Comparison of ENCODE assay signal across 9 cellular contexts in genomic region chr3:45597166-45597565, GRCh38. TPM values are rescaled to one million over a fixed set of nuclear protein-coding genes. Genes with fewer than 3 reads are reported as not detected.
DNase-seq lines count a peak whose midpoint lies in the region; ATAC-seq and TF ChIP-seq lines count a peak whose summit lies in the region.
"Had no signal": no experiment of that assay in that cellular context is flagged by ENCODE, and none has a peak within 500 bp of the region (broad histone marks: within the 10 kb centered on the region; RNA-seq: fewer than 3 reads in every experiment).

No MANE protein-coding gene starts in this region.

- H3K27me3 Mint-ChIP-seq in Caco-2 (ENCODE audit: insufficient read depth, unreplicated experiment) (no peaks in the 10 kb centered on the region), endothelial cell (ENCODE audit: unreplicated experiment) (peaks cover 12% of the 10 kb centered on the region)

- H3K36me3 Mint-ChIP-seq in Caco-2 (ENCODE audit: insufficient read depth, unreplicated experiment) (peaks cover 20% of the 10 kb centered on the region), endothelial cell (ENCODE audit: low read depth, unreplicated experiment) (peaks cover 21% of the 10 kb centered on the region)

- no peaks in the 10 kb centered on the region for H3K27me3 ChIP-seq in Caco-2 (replicated peaks; ENCODE audit: control insufficient read depth, insufficient read depth, low read length)
- H3K27me3 ChIP-seq in sigmoid colon: no peaks in the 10 kb centered on the region

- no peak overlapping the region for H3K4me3 ChIP-seq in Caco-2 (ENCODE audit: low read depth, low read length)
- H3K4me3 ChIP-seq in sigmoid colon: peak overlapping the region in 3 of 4 donors; percentile 15 to 75 (median 68)

- POLR2A ChIA-PET in Caco-2 (lab: Charles Lee): no interaction called here

- BruUV-seq in Caco-2 (replicated peaks; lab: Mats Ljungman, UMichigan): no TSS peak

- H3K4me3 Mint-ChIP-seq in Caco-2 (ENCODE audit: unreplicated experiment) (peak overlapping the region; percentile 83), endothelial cell (ENCODE audit: unreplicated experiment) (peak overlapping the region; percentile 87)

- ATAC-seq in GM18517 (IDR thresholded peaks at IDR 0.05; ENCODE audit: unreplicated experiment): no peak
- no peak for ATAC-seq in GM19351 (IDR thresholded peaks at IDR 0.05; ENCODE audit: unreplicated experiment)
- no peak for ATAC-seq in GM18498 (IDR thresholded peaks at IDR 0.05; ENCODE audit: unreplicated experiment)

- H3K4me1 Mint-ChIP-seq in Caco-2 (ENCODE audit: low read depth, unreplicated experiment) (peaks cover 17% of the 10 kb centered on the region), endothelial cell (ENCODE audit: unreplicated experiment) (peaks cover 55% of the 10 kb centered on the region)

- peaks cover 1% of the 10 kb centered on the region for H3K36me3 ChIP-seq in Caco-2 (ENCODE audit: control insufficient read depth, insufficient read depth, low read length)
- no peaks in the 10 kb centered on the region for H3K36me3 ChIP-seq in sigmoid colon

- 23 to 24% methylated on average over 4 of the region's 4 CpGs for whole genome bisulfite sequencing in sigmoid colon, 2 donors

- no peak for TF ChIP-seq POLR2A in sigmoid colon (IDR thresholded peaks at IDR 0.05)

- CTCF ChIA-PET in Caco-2 (lab: Charles Lee): interaction anchor here (1.7 kb wide), 1 partner anchor 63 kb away, joined by 5 read pairs; no protein-coding TSS in a partner anchor

- peaks cover 19% of the 10 kb centered on the region for H3K4me1 ChIP-seq in Caco-2
- peaks cover 0 to 74% (median 65%) of the 10 kb centered on the region in 4 donors for H3K4me1 ChIP-seq in sigmoid colon

- no peaks in the 10 kb centered on the region for H3K9me3 Mint-ChIP-seq in Caco-2 (ENCODE audit: unreplicated experiment)
- H3K9me3 Mint-ChIP-seq in endothelial cell (ENCODE audit: unreplicated experiment): no peaks in the 10 kb centered on the region

- H3K9me3 ChIP-seq in Caco-2 (no peaks in the 10 kb centered on the region), sigmoid colon (no peaks in the 10 kb centered on the region)

- no peak for TF ChIP-seq CTCF in Caco-2 (IDR thresholded peaks at IDR 0.05; ENCODE audit: insufficient read depth in 1 of 2, low read depth in 1 of 2, low read length in 1 of 2, severe bottlenecking in 1 of 2, unreplicated experiment in 1 of 2)
- TF ChIP-seq CTCF in endothelial cell (IDR thresholded peaks at IDR 0.05; ENCODE audit: unreplicated experiment): no peak
- no peak for TF ChIP-seq CTCF in sigmoid colon (IDR thresholded peaks at IDR 0.05)

- peak overlapping the region; percentile 8 to 88 (median 40) for H3K27ac ChIP-seq in sigmoid colon

- H3K27ac Mint-ChIP-seq in Caco-2 (ENCODE audit: unreplicated experiment): no peak overlapping the region
- H3K27ac Mint-ChIP-seq in endothelial cell (ENCODE audit: unreplicated experiment): no peak overlapping the region

- TF ChIP-seq EP300 in sigmoid colon (IDR thresholded peaks at IDR 0.05): no peak

- intact Hi-C loops in Caco-2 (cut with micrococcal nuclease; ENCODE audit: unreplicated experiment) (no loop called here), sigmoid colon (cut with DNase I) (no loop called here)

- DNase-seq in Caco-2 (no peak), RPMI8226 (peak; percentile 45), endothelial cell (ENCODE audit: low spot score) (no peak), sigmoid colon (no peak), NCI-H446 (lab: John Stamatoyannopoulos, UW) (no peak)
- DNase-seq: anterior cingulate cortex had no signal

RNA-seq across cellular contexts. Expression of gene LIMD1, which starts 2.6 kb away (rescaled TPM):
- total RNA-seq in Caco-2 (2022): 28.4 and 31.3 TPM in 2 replicates
- 56.1 TPM for total RNA-seq in endothelial cell (ENCODE audit: unreplicated experiment)
- total RNA-seq in sigmoid colon: 10 to 100 TPM; 12.2 to 19.9 (median 13.2) TPM
- polyA plus RNA-seq in sigmoid colon: 10 to 100 TPM in 1 of 3 donors, 1 to 10 TPM in 2; 3.0 to 13.2 (median 3.2) TPM
